11 cellular contexts compared by ENCODE assay signal in the genomic region with DNA sequence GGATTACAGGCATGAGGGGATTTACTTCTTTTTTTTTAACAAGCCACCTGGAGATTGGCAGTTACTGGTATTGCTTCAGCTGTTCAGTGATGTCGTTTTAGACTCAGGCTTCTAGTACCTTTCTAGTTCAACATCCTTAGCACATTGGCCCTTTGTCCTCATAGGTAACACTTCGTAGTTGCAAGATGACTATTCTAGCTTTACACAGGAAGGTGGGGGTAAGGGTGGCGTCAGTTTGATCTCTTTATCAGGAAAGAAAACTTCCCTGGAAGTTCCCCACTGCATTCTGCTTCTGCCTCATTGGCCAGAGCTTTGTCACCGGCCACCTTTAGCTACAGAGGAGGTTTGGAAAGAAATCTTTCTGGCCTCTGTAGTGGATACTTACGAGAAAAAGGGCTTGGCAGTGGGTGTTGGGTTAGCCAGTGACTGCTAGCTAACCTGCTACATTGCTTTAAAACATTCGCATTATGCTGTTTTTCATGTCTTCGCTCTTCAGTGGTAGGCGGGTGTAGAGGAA. TPM values are rescaled to one million over a fixed set of nuclear protein-coding genes. Genes with fewer than 3 reads are reported as not detected.
DNase-seq lines count a peak whose midpoint lies in the region; ATAC-seq and TF ChIP-seq lines count a peak whose summit lies in the region.
"Had no signal": no experiment of that assay in that cellular context is flagged by ENCODE, and none has a peak within 500 bp of the region (broad histone marks: within the 10 kb centered on the region; RNA-seq: fewer than 3 reads in every experiment).

No MANE protein-coding gene starts in this region.

- H3K4me1 ChIP-seq in OCI-LY7 (ENCODE audit: insufficient read depth, low read length, poor library complexity, severe bottlenecking) (peaks cover 4% of the 10 kb centered on the region), prostate gland (replicated peaks) (no peaks in the 10 kb centered on the region)
- H3K4me1 ChIP-seq: heart left ventricle had no signal

- H2AFZ ChIP-seq in OCI-LY7 (ENCODE audit: low read length), result no peak overlapping the region

- TF ChIP-seq POLR2A in prostate gland (IDR thresholded peaks at IDR 0.05), result no peak

- CTCF ChIA-PET in OCI-LY7 (lab: Charles Lee; ENCODE audit: unreplicated experiment), result no interaction called here

- no peaks in the 10 kb centered on the region for H3K9me2 ChIP-seq in OCI-LY7 (ENCODE audit: insufficient read depth, low read length)

- no peaks in the 10 kb centered on the region for H3K27me3 ChIP-seq in prostate gland (replicated peaks; ENCODE audit: insufficient read depth)
- H3K27me3 ChIP-seq: heart left ventricle had no signal

- no peak for ATAC-seq in HG03378 (IDR thresholded peaks at IDR 0.05; ENCODE audit: unreplicated experiment)
- ATAC-seq: heart left ventricle had no signal

- DNase-seq in stimulated activated naive CD4-positive, alpha-beta T cell treated with Interleukin-2 at 50 U/mL for 16 hours (lab: John Stamatoyannopoulos, UW), result peak; percentile 27
- DNase-seq in stimulated activated naive CD4-positive, alpha-beta T cell (lab: John Stamatoyannopoulos, UW), result no peak
- DNase-seq in OCI-LY7 (ENCODE audit: low spot score), result peak; percentile 12
- DNase-seq in fibroblast of pulmonary artery (ENCODE audit: low read depth), result peak; percentile 21
- no peak for DNase-seq in prostate gland (ENCODE audit: low spot score)
- no peak for DNase-seq in NCI-H2107 treated with DMSO at 0.1 percent for 48 hours (lab: John Stamatoyannopoulos, UW; ENCODE audit: unreplicated experiment)
- no peak for DNase-seq in retina
- DNase-seq: AML-193, heart left ventricle, SW 1271 had no signal

- WGBS in prostate gland, result 84% methylated on average over 8 of the region's 8 CpGs

- H3K4me3 ChIP-seq in OCI-LY7 (ENCODE audit: low read depth, low read length, poor library complexity, severe bottlenecking), result no peak overlapping the region
- H3K4me3 ChIP-seq in fibroblast of pulmonary artery (replicated peaks; ENCODE audit: low read depth, low read length), result no peak overlapping the region
- H3K4me3 ChIP-seq in prostate gland, result no peak overlapping the region
- H3K4me3 ChIP-seq: heart left ventricle had no signal

- H3K4me2 ChIP-seq in OCI-LY7 (ENCODE audit: low read length), result no peak overlapping the region

- H3K79me2 ChIP-seq in OCI-LY7 (ENCODE audit: insufficient read depth, low read depth, low read length), result no peaks in the 10 kb centered on the region

- H3K27ac ChIP-seq in OCI-LY7 (ENCODE audit: low read depth, low read length, poor library complexity, severe bottlenecking) (no peak overlapping the region), prostate gland (no peak overlapping the region)
- H3K27ac ChIP-seq: heart left ventricle had no signal

- H3K9me3 ChIP-seq in OCI-LY7 (ENCODE audit: low read length) (no peaks in the 10 kb centered on the region), prostate gland (no peaks in the 10 kb centered on the region)
- H3K9me3 ChIP-seq: heart left ventricle had no signal

- intact Hi-C loops in OCI-LY7 (cut with micrococcal nuclease; ENCODE audit: unreplicated experiment), result no loop called here
- intact Hi-C loops in prostate gland (cut with DNase I), result no loop called here

- H3K36me3 ChIP-seq in OCI-LY7 (ENCODE audit: insufficient read depth, low read length), result peaks cover 40% of the 10 kb centered on the region
- H3K36me3 ChIP-seq in prostate gland, result no peaks in the 10 kb centered on the region

- TF ChIP-seq CTCF in OCI-LY7 (conservative IDR thresholded peaks at IDR 0.05; ENCODE audit: low read length) (no peak), fibroblast of pulmonary artery (IDR thresholded peaks at IDR 0.05; ENCODE audit: low read length, missing control alignments) (no peak), prostate gland (IDR thresholded peaks at IDR 0.05) (no peak)

- no peaks in the 10 kb centered on the region for H4K20me1 ChIP-seq in OCI-LY7 (ENCODE audit: insufficient read depth, low read length)

- POLR2A ChIA-PET in OCI-LY7 (lab: Charles Lee), result interaction anchor here (1.0 kb wide), 1 partner anchor 10 kb away, joined by 4 read pairs; no protein-coding TSS in a partner anchor

- no TSS peak for BruUV-seq in OCI-LY7 (replicated peaks; lab: Mats Ljungman, UMichigan)

RNA-seq across cellular contexts. Expression of a gene that starts 40.7 kb away (rescaled TPM):
- 72.6 and 73.3 TPM in 2 replicates for total RNA-seq in OCI-LY7 (2014; rRNA removed; shearing (Covaris generic))
- total RNA-seq in OCI-LY7 (2022), result 132 and 145 TPM in 2 replicates
- 10 to 100 TPM; 21.5 to 68.8 TPM for total RNA-seq in prostate gland

RNA-seq across cellular contexts. Expression of a gene that starts 47.4 kb away (rescaled TPM):
- 12.5 and 18.1 TPM in 2 replicates for total RNA-seq in OCI-LY7 (2014; rRNA removed; shearing (Covaris generic))
- total RNA-seq in OCI-LY7 (2022), result 40.3 and 46.0 TPM in 2 replicates
- total RNA-seq in prostate gland, result 10 to 100 TPM; 11.9 to 38.1 TPM

Comparison
In these comparisons a context has a peak if more than half of its experiments do, and no peak if none do; other contexts are left out.
1. DNase-seq: peak in stimulated activated naive CD4-positive, alpha-beta T cell treated with Interleukin-2 at 50 U/mL for 16 hours (single experiment), OCI-LY7 (single experiment) and fibroblast of pulmonary artery (single experiment); none in stimulated activated naive CD4-positive, alpha-beta T cell (0 of 6), prostate gland (single experiment), NCI-H2107 treated with DMSO at 0.1 percent for 48 hours (single experiment) and retina (single experiment).